In the genomic region with DNA sequence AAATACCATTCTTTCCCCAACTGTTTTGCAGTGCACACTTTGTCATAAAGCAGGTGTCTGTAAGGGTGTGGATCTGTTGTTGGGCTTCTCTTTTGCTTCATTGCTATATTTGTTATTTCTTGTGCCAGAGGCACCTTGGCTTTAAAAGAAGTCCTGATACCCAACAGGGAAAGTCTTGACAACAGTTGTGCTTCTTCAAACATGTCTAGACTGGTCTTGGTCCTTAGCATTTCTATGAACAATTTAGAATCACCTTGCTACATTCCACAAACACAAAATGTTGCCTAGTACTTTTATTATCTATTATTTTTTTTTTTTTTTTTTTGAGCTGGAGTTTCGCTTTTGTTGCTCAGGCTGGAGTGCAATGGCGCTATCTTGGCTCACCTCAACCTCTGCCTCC, we compare ENCODE assay signal across 22 cellular contexts.
DNase-seq lines count a peak whose midpoint lies in the region; ATAC-seq, FAIRE-seq and TF ChIP-seq lines count a peak whose summit lies in the region.
"Had no signal": no experiment of that assay in that cellular context is flagged by ENCODE, and none has a peak within 500 bp of the region (broad histone marks: within the 10 kb centered on the region; RNA-seq: fewer than 3 reads in every experiment).

No MANE protein-coding gene starts in this region.

- H3K4me3 Mint-ChIP-seq in HFFc6: no peak overlapping the region
- H3K4me3 Mint-ChIP-seq: B cell; CD4-positive, alpha-beta T cell; CD8-positive, alpha-beta T cell had no signal

- no peak for TF ChIP-seq EP300 in gastroesophageal sphincter (IDR thresholded peaks at IDR 0.05)

- H3K9me3 ChIP-seq in gastroesophageal sphincter: no peaks in the 10 kb centered on the region
- H3K9me3 ChIP-seq: Caco-2 had no signal

- H3K27me3 ChIP-seq in bronchial epithelial cell (ENCODE audit: control insufficient read depth, insufficient read depth, low read length) (no peaks in the 10 kb centered on the region), foreskin keratinocyte (no peaks in the 10 kb centered on the region), gastroesophageal sphincter (no peaks in the 10 kb centered on the region)
- H3K27me3 ChIP-seq: BLaER1 treated with 17β-estradiol and CSF1 and Interleukin-3, amounts not matched to agents 10 nM and 100 nM had no signal

- H3K4me1 ChIP-seq in foreskin keratinocyte (peaks cover 6% of the 10 kb centered on the region), gastroesophageal sphincter (peaks cover 0 to 11% (median 0%) of the 10 kb centered on the region in 3 donors)
- H3K4me1 ChIP-seq: Caco-2 had no signal

- no peak overlapping the region for H3K4me3 ChIP-seq in bronchial epithelial cell (ENCODE audit: low read depth, low read length)
- H3K4me3 ChIP-seq in epithelial cell of esophagus (ENCODE audit: low read length): no peak overlapping the region
- no peak overlapping the region for H3K4me3 ChIP-seq in gastroesophageal sphincter
- H3K4me3 ChIP-seq: BLaER1 treated with 17β-estradiol and CSF1 and Interleukin-3, amounts not matched to agents 10 nM and 100 nM had no signal

- peak; percentile 61 for DNase-seq in bronchial epithelial cell (ENCODE audit: low read depth)
- peak; percentile 65 for DNase-seq in epithelial cell of esophagus (ENCODE audit: low read depth)
- peak; percentile 34 to 57 for DNase-seq in foreskin keratinocyte
- DNase-seq in HFFc6: no peak
- DNase-seq: 8988T; ACHN; Caco-2; Calu3; CD4-positive, alpha-beta T cell; CD8-positive, alpha-beta T cell; DMS79 treated with DMSO at 0.1 percent for 48 hours; GF-D8 had no signal

- H3K36me3 ChIP-seq in bronchial epithelial cell (ENCODE audit: control insufficient read depth, insufficient read depth, low read length) (no peaks in the 10 kb centered on the region), gastroesophageal sphincter (no peaks in the 10 kb centered on the region)
- H3K36me3 ChIP-seq: BLaER1 treated with 17β-estradiol and CSF1 and Interleukin-3, amounts not matched to agents 10 nM and 100 nM had no signal

- FAIRE-seq in bronchial epithelial cell (lab: Jason Lieb, UNC): no peak
- FAIRE-seq: A204.1, D721Med, G401.6, GM12891, GM19239 had no signal

- WGBS in gastroesophageal sphincter (ENCODE audit: low coverage in 1 of 2), 2 donors: 100% methylated on average over 2 of the region's 2 CpGs; no CpG with 5 or more reads in 1 of the 2 donors

- ATAC-seq in foreskin keratinocyte: no peak
- no peak for ATAC-seq in gastroesophageal sphincter
- ATAC-seq in HG02885 (IDR thresholded peaks at IDR 0.05; ENCODE audit: poor library complexity, unreplicated experiment): no peak
- ATAC-seq: CD8-positive, alpha-beta T cell had no signal

- H3K27ac ChIP-seq in foreskin keratinocyte: no peak overlapping the region
- no peak overlapping the region for H3K27ac ChIP-seq in gastroesophageal sphincter
- H3K27ac ChIP-seq: BLaER1 treated with 17β-estradiol and CSF1 and Interleukin-3, amounts not matched to agents 10 nM and 100 nM; C4-2B had no signal

- no peak for TF ChIP-seq CTCF in bronchial epithelial cell (IDR thresholded peaks at IDR 0.05; ENCODE audit: insufficient read depth, low read length, severe bottlenecking)
- TF ChIP-seq CTCF in epithelial cell of esophagus (IDR thresholded peaks at IDR 0.05; ENCODE audit: insufficient read depth, low read depth, low read length, missing control alignments): no peak
- no peak for TF ChIP-seq CTCF in foreskin keratinocyte (conservative IDR thresholded peaks at IDR 0.05)
- TF ChIP-seq CTCF in gastroesophageal sphincter (IDR thresholded peaks at IDR 0.05): no peak
- TF ChIP-seq CTCF in HFFc6 (IDR thresholded peaks at IDR 0.05): no peak

- H3K27me3 Mint-ChIP-seq in HFFc6 (ENCODE audit: insufficient read depth): no peaks in the 10 kb centered on the region; the same call in 1 of the 2 replicates
- H3K27me3 Mint-ChIP-seq: B cell; CD4-positive, alpha-beta T cell had no signal

- no peaks in the 10 kb centered on the region for H3K36me3 Mint-ChIP-seq in HFFc6 (ENCODE audit: low read depth)
- H3K36me3 Mint-ChIP-seq: CD8-positive, alpha-beta T cell had no signal

- H3K27ac Mint-ChIP-seq in HFFc6: no peak overlapping the region
- H3K27ac Mint-ChIP-seq: B cell; CD4-positive, alpha-beta T cell; CD8-positive, alpha-beta T cell had no signal

- no peaks in the 10 kb centered on the region for H3K9me3 Mint-ChIP-seq in HFFc6
- H3K9me3 Mint-ChIP-seq: CD4-positive, alpha-beta T cell; CD8-positive, alpha-beta T cell had no signal

- TF ChIP-seq POLR2A in gastroesophageal sphincter (IDR thresholded peaks at IDR 0.05): no peak

- H3K4me1 Mint-ChIP-seq in HFFc6 (ENCODE audit: low read depth): peaks cover 3% of the 10 kb centered on the region
- H3K4me1 Mint-ChIP-seq: B cell had no signal
